ENCODE assay signal across 10 cellular contexts in the genomic region with DNA sequence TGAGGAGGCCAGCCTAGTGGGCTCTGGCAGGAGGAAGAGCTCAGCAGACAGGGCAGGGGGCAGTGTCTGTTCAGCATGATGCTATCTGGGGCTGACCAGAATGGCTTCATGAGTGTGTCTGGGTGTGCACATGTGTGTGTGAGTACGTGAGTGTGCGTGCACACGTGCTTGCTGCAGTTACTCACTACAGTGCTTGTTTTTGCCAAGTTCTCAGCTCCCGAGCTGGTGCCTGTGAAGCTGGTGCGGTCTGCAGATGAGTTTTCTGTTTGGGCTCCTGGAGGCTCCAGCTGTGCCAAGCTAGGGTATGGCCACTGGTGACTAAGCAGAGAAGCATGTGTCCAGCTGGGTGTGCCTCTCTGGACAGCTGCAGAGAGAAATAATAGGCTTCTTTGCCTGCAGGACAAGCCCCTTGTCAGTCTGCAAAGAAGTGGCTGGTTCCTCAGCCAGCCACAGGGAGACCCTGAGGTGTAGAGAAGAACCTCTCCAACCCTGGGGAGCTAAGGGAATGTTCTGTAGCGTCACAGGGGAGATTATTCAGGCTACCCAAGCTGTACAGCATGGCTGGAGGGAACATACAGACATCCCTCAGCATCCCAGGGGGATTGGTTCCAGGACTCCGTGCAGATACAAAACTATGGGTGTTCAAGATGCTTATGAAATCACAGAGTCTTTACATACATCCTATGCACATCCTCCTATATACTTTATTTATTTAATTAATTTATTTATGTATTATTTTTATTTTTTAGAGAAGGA. TPM values are rescaled to one million over a fixed set of nuclear protein-coding genes. Genes with fewer than 3 reads are reported as not detected.
DNase-seq lines count a peak whose midpoint lies in the region; ATAC-seq and TF ChIP-seq lines count a peak whose summit lies in the region.
"Had no signal": no experiment of that assay in that cellular context is flagged by ENCODE, and none has a peak within 500 bp of the region (broad histone marks: within the 10 kb centered on the region; RNA-seq: fewer than 3 reads in every experiment).

No MANE protein-coding gene starts in this region.

- H3K4me1 Mint-ChIP-seq in WTC11 = peaks cover 6% of the 10 kb centered on the region

- peaks cover 3% of the 10 kb centered on the region for H3F3A ChIP-seq in smooth muscle cell (ENCODE audit: low read depth)

- peak; percentile 95 for DNase-seq in HCEC 1CT
- DNase-seq in ascending aorta (ENCODE audit: low spot score in 2 of 2) = peak; percentile 54 to 93
- DNase-seq in right atrium auricular region (ENCODE audit: low spot score) = peak; percentile 88
- DNase-seq in smooth muscle cell (lab: John Stamatoyannopoulos, UW; ENCODE audit: unreplicated experiment) = no peak
- DNase-seq in WTC11 (ENCODE audit: low spot score) = no peak
- DNase-seq: stimulated activated naive B cell treated with anti-CD40 and anti-IgM and Interleukin-4, amounts not matched to agents 10 μg/mL and 1 μg/mL and 100 μg/mL, for 72 hours had no signal

- no peaks in the 10 kb centered on the region for H3K9me3 ChIP-seq in ascending aorta
- no peaks in the 10 kb centered on the region for H3K9me3 ChIP-seq in right atrium auricular region
- no peaks in the 10 kb centered on the region for H3K9me3 ChIP-seq in smooth muscle cell (replicated peaks; ENCODE audit: low read depth)

- H4K20me1 ChIP-seq in smooth muscle cell (ENCODE audit: low read depth) = no peaks in the 10 kb centered on the region

- H3K4me3 Mint-ChIP-seq in WTC11 = no peak overlapping the region
- H3K4me3 Mint-ChIP-seq: stimulated activated naive B cell treated with anti-CD40 and anti-IgM and Interleukin-4, amounts not matched to agents 10 μg/mL and 1 μg/mL and 100 μg/mL, for 72 hours had no signal

- no peak overlapping the region for H3K9ac ChIP-seq in smooth muscle cell (ENCODE audit: low read depth)

- H3K9me3 Mint-ChIP-seq in WTC11 = no peaks in the 10 kb centered on the region
- H3K9me3 Mint-ChIP-seq: stimulated activated naive B cell treated with anti-CD40 and anti-IgM and Interleukin-4, amounts not matched to agents 10 μg/mL and 1 μg/mL and 100 μg/mL, for 72 hours had no signal

- H3K36me3 ChIP-seq in ascending aorta (no peaks in the 10 kb centered on the region), right atrium auricular region (no peaks in the 10 kb centered on the region), smooth muscle cell (ENCODE audit: low read depth) (no peaks in the 10 kb centered on the region)

- H3K27me3 ChIP-seq in ascending aorta (no peaks in the 10 kb centered on the region), right atrium auricular region (no peaks in the 10 kb centered on the region), smooth muscle cell (ENCODE audit: low read depth) (no peaks in the 10 kb centered on the region)

- peak overlapping the region; percentile 49 for H3K4me2 ChIP-seq in smooth muscle cell

- H3K27me3 Mint-ChIP-seq in WTC11 (ENCODE audit: low read depth) = no peaks in the 10 kb centered on the region
- H3K27me3 Mint-ChIP-seq: stimulated activated naive B cell treated with anti-CD40 and anti-IgM and Interleukin-4, amounts not matched to agents 10 μg/mL and 1 μg/mL and 100 μg/mL, for 72 hours had no signal

- no peak for TF ChIP-seq CTCF in ascending aorta (IDR thresholded peaks at IDR 0.05)
- TF ChIP-seq CTCF in right atrium auricular region (IDR thresholded peaks at IDR 0.05) = peak in 1 of 2 donors; percentile 12
- TF ChIP-seq CTCF in smooth muscle cell (IDR thresholded peaks at IDR 0.05; ENCODE audit: borderline replicate concordance, insufficient read depth, poor library complexity, severe bottlenecking) = no peak
- TF ChIP-seq CTCF in WTC11 (IDR thresholded peaks at IDR 0.05) = no peak

- intact Hi-C loops in ascending aorta (cut with DNase I) = loop anchor here (2.0 to 5.0 kb wide), 2 partner anchors 14 to 103 kb away; no protein-coding TSS in a partner anchor

- 70% methylated on average over 7 of the region's 7 CpGs for WGBS in smooth muscle cell (ENCODE audit: low lambda C conversion rate)

- H3K79me2 ChIP-seq in smooth muscle cell (ENCODE audit: low read depth) = no peaks in the 10 kb centered on the region

- H3K4me1 ChIP-seq in ascending aorta (peaks cover 13 to 47% of the 10 kb centered on the region in 2 donors), right atrium auricular region (peaks cover 0 to 39% of the 10 kb centered on the region in 2 donors), smooth muscle cell (ENCODE audit: low read depth) (peaks cover under 1% of the 10 kb centered on the region)

- ATAC-seq in GM21529 (IDR thresholded peaks at IDR 0.05; ENCODE audit: unreplicated experiment) (no peak), HG03442 (IDR thresholded peaks at IDR 0.05; ENCODE audit: unreplicated experiment) (no peak), GM19455 (IDR thresholded peaks at IDR 0.05; ENCODE audit: unreplicated experiment) (no peak), WTC11 (no peak)
- ATAC-seq: stimulated activated naive B cell treated with anti-CD40 and anti-IgM and Interleukin-4, amounts not matched to agents 10 μg/mL and 1 μg/mL and 100 μg/mL, for 72 hours had no signal

- H2AFZ ChIP-seq in smooth muscle cell (ENCODE audit: low read depth) = no peak overlapping the region

- no peaks in the 10 kb centered on the region for H3K36me3 Mint-ChIP-seq in WTC11
- H3K36me3 Mint-ChIP-seq: stimulated activated naive B cell treated with anti-CD40 and anti-IgM and Interleukin-4, amounts not matched to agents 10 μg/mL and 1 μg/mL and 100 μg/mL, for 72 hours had no signal

- POLR2A ChIA-PET in WTC11 (lab: Charles Lee) = no interaction called here

- CTCF ChIA-PET in WTC11 (lab: Charles Lee) = interaction anchor here (1.8 kb wide), 1 partner anchor 40 kb away, joined by 9 read pairs; the partner anchor contains the start of gene FAM50B

- H3K27ac Mint-ChIP-seq in WTC11 = no peak overlapping the region
- H3K27ac Mint-ChIP-seq: stimulated activated naive B cell treated with anti-CD40 and anti-IgM and Interleukin-4, amounts not matched to agents 10 μg/mL and 1 μg/mL and 100 μg/mL, for 72 hours had no signal

- H3K4me3 ChIP-seq in ascending aorta (peak overlapping the region in 1 of 2 donors; percentile 3), right atrium auricular region (no peak overlapping the region), smooth muscle cell (no peak overlapping the region)
- H3K4me3 ChIP-seq: SK-N-MC had no signal

- H3K27ac ChIP-seq in ascending aorta (peak overlapping the region; percentile 86 to 94), right atrium auricular region (peak overlapping the region in 1 of 2 donors; percentile 60), smooth muscle cell (ENCODE audit: low read depth) (peak overlapping the region; percentile 30)
- H3K27ac ChIP-seq: SK-N-MC had no signal

TF ChIP-seq in WTC11, 78 proteins besides CTCF, POLR2A, EP300 and RAD21 (continues in another document):
- TF ChIP-seq IRF2 (CRISPR knock-in tag; IDR thresholded peaks at IDR 0.05; ENCODE audit: borderline replicate concordance, low read depth) = no peak
- no peak for TF ChIP-seq SP1 (CRISPR knock-in tag; conservative IDR thresholded peaks at IDR 0.05)
- no peak for TF ChIP-seq ATF3 (CRISPR knock-in tag; conservative IDR thresholded peaks at IDR 0.05)
- TF ChIP-seq ZNF232 (CRISPR knock-in tag; IDR thresholded peaks at IDR 0.05) = no peak
- TF ChIP-seq, protein P1, sequence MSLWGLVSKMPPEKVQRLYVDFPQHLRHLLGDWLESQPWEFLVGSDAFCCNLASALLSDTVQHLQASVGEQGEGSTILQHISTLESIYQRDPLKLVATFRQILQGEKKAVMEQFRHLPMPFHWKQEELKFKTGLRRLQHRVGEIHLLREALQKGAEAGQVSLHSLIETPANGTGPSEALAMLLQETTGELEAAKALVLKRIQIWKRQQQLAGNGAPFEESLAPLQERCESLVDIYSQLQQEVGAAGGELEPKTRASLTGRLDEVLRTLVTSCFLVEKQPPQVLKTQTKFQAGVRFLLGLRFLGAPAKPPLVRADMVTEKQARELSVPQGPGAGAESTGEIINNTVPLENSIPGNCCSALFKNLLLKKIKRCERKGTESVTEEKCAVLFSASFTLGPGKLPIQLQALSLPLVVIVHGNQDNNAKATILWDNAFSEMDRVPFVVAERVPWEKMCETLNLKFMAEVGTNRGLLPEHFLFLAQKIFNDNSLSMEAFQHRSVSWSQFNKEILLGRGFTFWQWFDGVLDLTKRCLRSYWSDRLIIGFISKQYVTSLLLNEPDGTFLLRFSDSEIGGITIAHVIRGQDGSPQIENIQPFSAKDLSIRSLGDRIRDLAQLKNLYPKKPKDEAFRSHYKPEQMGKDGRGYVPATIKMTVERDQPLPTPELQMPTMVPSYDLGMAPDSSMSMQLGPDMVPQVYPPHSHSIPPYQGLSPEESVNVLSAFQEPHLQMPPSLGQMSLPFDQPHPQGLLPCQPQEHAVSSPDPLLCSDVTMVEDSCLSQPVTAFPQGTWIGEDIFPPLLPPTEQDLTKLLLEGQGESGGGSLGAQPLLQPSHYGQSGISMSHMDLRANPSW (CRISPR knock-in tag; conservative IDR thresholded peaks at IDR 0.05; ENCODE audit: low read depth) = no peak
- TF ChIP-seq HMGXB4 (CRISPR knock-in tag; IDR thresholded peaks at IDR 0.05) = no peak

RNA-seq across cellular contexts. Expression of gene FAM50B, which starts 40.2 kb away (rescaled TPM):
- 8.1 TPM for total RNA-seq in ascending aorta
- total RNA-seq in right atrium auricular region = 10 to 100 TPM; 10.0 to 19.6 TPM
- 2.2 and 6.3 TPM in 2 replicates for total RNA-seq in smooth muscle cell
- 3.1 and 4.3 TPM in 2 replicates for polyA plus RNA-seq in smooth muscle cell
- total RNA-seq in WTC11 (2021) = 2.1 to 3.6 TPM (median 3.3 TPM) in 3 replicates

RNA-seq across cellular contexts. Expression of gene PXDC1, which starts 57.4 kb away (rescaled TPM):
- total RNA-seq in ascending aorta (310 TPM), right atrium auricular region (10 to 100 TPM; 43.5 to 77.2 TPM), smooth muscle cell (44.0 and 49.1 TPM in 2 replicates), WTC11 (2021) (3.3 to 4.4 TPM (median 3.9 TPM) in 3 replicates)
- polyA plus RNA-seq in smooth muscle cell = 72.7 and 78.6 TPM in 2 replicates

Comparison
In these comparisons a context has a peak if more than half of its experiments do, and no peak if none do; other contexts are left out.
1. DNase-seq: peak in HCEC 1CT (single experiment), ascending aorta (2 of 2) and right atrium auricular region (single experiment); none in smooth muscle cell (single experiment) and WTC11 (single experiment).